In genomic region chr10:89853796-89854195, GRCh38 we compare ENCODE assay signal across 1 cellular context.
A peak's percentile ranks its signal among the peaks of the same experiment; 100 is the strongest.
TF ChIP-seq lines count a peak whose summit lies in the region.

No MANE protein-coding gene starts in this region.

TF ChIP-seq in H1, 55 proteins besides CTCF, POLR2A, EP300 and RAD21:
- TF ChIP-seq CBX8 (IDR thresholded peaks at IDR 0.05; ENCODE audit: borderline replicate concordance, low read depth, low read length) (no peak), TBP (IDR thresholded peaks at IDR 0.05; ENCODE audit: low read depth, low read length) (no peak), CREB1 (IDR thresholded peaks at IDR 0.05) (peak; percentile 8; the same call in 1 of the 2 replicates), KDM1A (IDR thresholded peaks at IDR 0.05; ENCODE audit: borderline replicate concordance, low read length) (no peak), KDM5A (IDR thresholded peaks at IDR 0.05; ENCODE audit: low read length) (no peak), JUND (IDR thresholded peaks at IDR 0.05; ENCODE audit: low read length) (no peak), CTBP2 (IDR thresholded peaks at IDR 0.05; ENCODE audit: borderline replicate concordance, insufficient read depth, insufficient read length, low read length) (no peak), GTF2F1 (IDR thresholded peaks at IDR 0.05; ENCODE audit: borderline replicate concordance, low read depth, low read length) (no peak), SAP30 (IDR thresholded peaks at IDR 0.05; ENCODE audit: insufficient read depth, insufficient replicate concordance, low read length) (no peak)
TF ChIP-seq in H1: peak in this region for 1.
